ENCODE assay signal across 1 cellular context in genomic region chr15:74950078-74951000, GRCh38.
TF ChIP-seq lines count a peak whose summit lies in the region.

No MANE protein-coding gene starts in this region.

TF ChIP-seq in HepG2, 621 proteins besides CTCF, POLR2A, EP300 and RAD21 (continued from another document and continues in another):
- TF ChIP-seq POLR2G (IDR thresholded peaks at IDR 0.05; ENCODE audit: low read depth, low read length) (no peak), IRF2 (CRISPR knock-in tag; IDR thresholded peaks at IDR 0.05) (peak; percentile 54; the same call in 1 of the 2 replicates), CHD4 (IDR thresholded peaks at IDR 0.05; ENCODE audit: borderline replicate concordance, low read length) (no peak), ZNF558 (CRISPR knock-in tag; IDR thresholded peaks at IDR 0.05; ENCODE audit: borderline replicate concordance) (no peak), HNF1B (CRISPR knock-in tag; IDR thresholded peaks at IDR 0.05) (0 out of 2 replicates have a peak, but pooled peaks have one; percentile 31), TBX3 (IDR thresholded peaks at IDR 0.05; ENCODE audit: borderline replicate concordance) (no peak), KDM4B (CRISPR knock-in tag; IDR thresholded peaks at IDR 0.05) (0 out of 2 replicates have a peak, but pooled peaks have one; percentile 31), FOXO1 (CRISPR knock-in tag; IDR thresholded peaks at IDR 0.05) (0 out of 2 replicates have a peak, but pooled peaks have one; percentile 9), KLF16 (CRISPR knock-in tag; IDR thresholded peaks at IDR 0.05) (0 out of 4 replicates have a peak, but pooled peaks of 1 of the 2 experiments have one; percentile 33), MAFG (CRISPR knock-in tag; IDR thresholded peaks at IDR 0.05) (no peak), HMGXB4 (CRISPR knock-in tag; IDR thresholded peaks at IDR 0.05; ENCODE audit: borderline replicate concordance in 1 of 2, low read depth in 1 of 2) (peak in 1 of 2 experiments; percentile 55; a peak in 1 of 4 replicates), ZNF619 (CRISPR knock-in tag; IDR thresholded peaks at IDR 0.05) (no peak), ZBED4 (CRISPR knock-in tag; IDR thresholded peaks at IDR 0.05; ENCODE audit: borderline replicate concordance) (peak; percentile 37; the same call in 1 of the 2 replicates), ZNF382 (CRISPR knock-in tag; IDR thresholded peaks at IDR 0.05; ENCODE audit: borderline replicate concordance) (no peak), ZNF331 (CRISPR knock-in tag; IDR thresholded peaks at IDR 0.05) (peak; percentile 45; the same call in 1 of the 2 replicates), SMAD1 (CRISPR knock-in tag; IDR thresholded peaks at IDR 0.05; ENCODE audit: borderline replicate concordance, low read depth) (no peak), POGK (CRISPR knock-in tag; conservative IDR thresholded peaks at IDR 0.05) (no peak), MAFF (IDR thresholded peaks at IDR 0.05; ENCODE audit: low read depth, low read length) (no peak), ZBTB49 (CRISPR knock-in tag; IDR thresholded peaks at IDR 0.05; ENCODE audit: borderline replicate concordance) (no peak), GATAD1 (CRISPR knock-in tag; IDR thresholded peaks at IDR 0.05) (peak; percentile 39; the same call in 1 of the 2 replicates), RXRB (CRISPR knock-in tag; IDR thresholded peaks at IDR 0.05; ENCODE audit: borderline replicate concordance) (peak; percentile 30; the same call in 1 of the 2 replicates), DRAP1 (CRISPR knock-in tag; IDR thresholded peaks at IDR 0.05) (0 out of 2 replicates have a peak, but pooled peaks have one; percentile 28), SMC3 (IDR thresholded peaks at IDR 0.05; ENCODE audit: low read length) (peak; percentile 92), CBFB (CRISPR knock-in tag; IDR thresholded peaks at IDR 0.05) (0 out of 2 replicates have a peak, but pooled peaks have one; percentile 19), SIN3B (IDR thresholded peaks at IDR 0.05; ENCODE audit: low read length) (no peak), ETV5 (CRISPR knock-in tag; IDR thresholded peaks at IDR 0.05; ENCODE audit: borderline replicate concordance) (0 out of 2 replicates have a peak, but pooled peaks have one; percentile 20), GTF2F1 (IDR thresholded peaks at IDR 0.05; ENCODE audit: low read length) (no peak), NFKB2 (CRISPR knock-in tag; IDR thresholded peaks at IDR 0.05; ENCODE audit: borderline replicate concordance) (no peak), SCMH1 (CRISPR knock-in tag; IDR thresholded peaks at IDR 0.05; ENCODE audit: borderline replicate concordance) (no peak), FIP1L1 (IDR thresholded peaks at IDR 0.05; ENCODE audit: borderline replicate concordance, insufficient read depth, low read depth, low read length) (no peak), ZNF891 (CRISPR knock-in tag; IDR thresholded peaks at IDR 0.05) (no peak), ARID4A (CRISPR knock-in tag; IDR thresholded peaks at IDR 0.05; ENCODE audit: borderline replicate concordance) (0 out of 2 replicates have a peak, but pooled peaks have one; percentile 19), ZNF280D (CRISPR knock-in tag; IDR thresholded peaks at IDR 0.05) (no peak), CEBPG (CRISPR knock-in tag; IDR thresholded peaks at IDR 0.05) (peak; percentile 94), ZNF12 (CRISPR knock-in tag; IDR thresholded peaks at IDR 0.05) (no peak; the same call in 1 of the 2 replicates), AGO2 (optimal IDR thresholded peaks at IDR 0.05; ENCODE audit: low read depth, low read length) (no peak), FOXK2 (IDR thresholded peaks at IDR 0.05) (no peak), JUNB (CRISPR knock-in tag; IDR thresholded peaks at IDR 0.05; ENCODE audit: borderline replicate concordance) (no peak), FOXA3 (CRISPR knock-in tag; IDR thresholded peaks at IDR 0.05) (no peak), ZNF101 (CRISPR knock-in tag; IDR thresholded peaks at IDR 0.05; ENCODE audit: borderline replicate concordance, low read depth) (no peak)
